Comparison of ENCODE assay signal across 9 cellular contexts in genomic region chr15:77633134-77633912, GRCh38. TPM values are rescaled to one million over a fixed set of nuclear protein-coding genes. Genes with fewer than 3 reads are reported as not detected.
A peak's percentile ranks its signal among the peaks of the same experiment; 100 is the strongest.
DNase-seq lines count a peak whose midpoint lies in the region; ATAC-seq and TF ChIP-seq lines count a peak whose summit lies in the region.
"Had no signal": no experiment of that assay in that cellular context is flagged by ENCODE, and none has a peak within 500 bp of the region (broad histone marks: within the 10 kb centered on the region; RNA-seq: fewer than 3 reads in every experiment).

No MANE protein-coding gene starts in this region.

- H3F3A ChIP-seq in SU-DHL-6 (ENCODE audit: insufficient read depth) = no peaks in the 10 kb centered on the region

- no peaks in the 10 kb centered on the region for H3K36me3 ChIP-seq in MG63
- no peaks in the 10 kb centered on the region for H3K36me3 ChIP-seq in SU-DHL-6 (ENCODE audit: low read length)
- H3K36me3 ChIP-seq in urinary bladder (ENCODE audit: insufficient read depth) = no peaks in the 10 kb centered on the region

- H3K4me3 Mint-ChIP-seq in Calu3 (ENCODE audit: low read depth, unreplicated experiment) = peak overlapping the region; percentile 58
- H3K4me3 Mint-ChIP-seq in progenitor cell of endocrine pancreas (ENCODE audit: low read depth) = peak overlapping the region; percentile 75

- H3K36me3 Mint-ChIP-seq in Calu3 (ENCODE audit: insufficient read depth, unreplicated experiment) = peaks cover 4% of the 10 kb centered on the region
- no peaks in the 10 kb centered on the region for H3K36me3 Mint-ChIP-seq in progenitor cell of endocrine pancreas (ENCODE audit: insufficient read depth)

- H3K9me3 Mint-ChIP-seq in Calu3 (ENCODE audit: low read depth, unreplicated experiment) (no peaks in the 10 kb centered on the region), progenitor cell of endocrine pancreas (ENCODE audit: low read depth) (no peaks in the 10 kb centered on the region)

- H3K9me3 ChIP-seq in MG63 (no peaks in the 10 kb centered on the region), SU-DHL-6 (ENCODE audit: insufficient read depth, low read length) (no peaks in the 10 kb centered on the region)

- no peaks in the 10 kb centered on the region for H3K4me1 ChIP-seq in urinary bladder (ENCODE audit: insufficient read depth)

- peak; percentile 99 for TF ChIP-seq CTCF in Calu3 (IDR thresholded peaks at IDR 0.05; ENCODE audit: unreplicated experiment)
- TF ChIP-seq CTCF in SU-DHL-6 (IDR thresholded peaks at IDR 0.05; ENCODE audit: insufficient read depth, low read length, poor library complexity, severe bottlenecking) = peak; percentile 89
- peak; percentile 100 for TF ChIP-seq CTCF in progenitor cell of endocrine pancreas (IDR thresholded peaks at IDR 0.05; ENCODE audit: unreplicated experiment)

- H3K27ac Mint-ChIP-seq in Calu3 (ENCODE audit: unreplicated experiment) (no peak overlapping the region), progenitor cell of endocrine pancreas (peak overlapping the region; percentile 37)

- BruUV-seq in Calu3 (replicated peaks; lab: Mats Ljungman, UMichigan) = no TSS peak

- no peak overlapping the region for H3K4me2 ChIP-seq in SU-DHL-6 (ENCODE audit: low read depth, low read length, poor library complexity, severe bottlenecking)

- peak; percentile 55 for ATAC-seq in GM21526 (IDR thresholded peaks at IDR 0.05; ENCODE audit: low FRiP score, unreplicated experiment)
- ATAC-seq in left ventricle myocardium superior = peak; percentile 96

- H3K27me3 Mint-ChIP-seq in Calu3 (ENCODE audit: unreplicated experiment) = peaks cover 85% of the 10 kb centered on the region
- H3K27me3 Mint-ChIP-seq in progenitor cell of endocrine pancreas = peaks cover 20% of the 10 kb centered on the region

- H3K4me1 Mint-ChIP-seq in Calu3 (ENCODE audit: low read depth, unreplicated experiment) (no peaks in the 10 kb centered on the region), progenitor cell of endocrine pancreas (ENCODE audit: low read depth) (peaks cover 19% of the 10 kb centered on the region)

- DNase-seq in Calu3 (peak; percentile 98), MG63 (peak; percentile 91), amygdala (lab: John Stamatoyannopoulos, UW) (peak in 55 of 56 donors; percentile 39 to 96 (median 78)), left ventricle myocardium superior (peak; percentile 95), progenitor cell of endocrine pancreas (ENCODE audit: low spot score, unreplicated experiment) (peak; percentile 96)

- under 1% methylated on average over 55 of the region's 55 CpGs for WGBS in urinary bladder

- H2AFZ ChIP-seq in SU-DHL-6 (ENCODE audit: low read depth, low read length, severe bottlenecking) = no peak overlapping the region

- H3K9me2 ChIP-seq in SU-DHL-6 (replicated peaks; ENCODE audit: insufficient read depth, low read length) = no peaks in the 10 kb centered on the region

- H3K79me2 ChIP-seq in SU-DHL-6 (ENCODE audit: insufficient read depth, low read length) = no peaks in the 10 kb centered on the region

- CTCF ChIA-PET in Calu3 (lab: Charles Lee) = interaction anchor here (0.7 to 3.0 kb wide), 24 partner anchors 10 to 660 kb away, joined by 3 to 29 read pairs (median 4); no protein-coding TSS in a partner anchor

- intact Hi-C loops in Calu3 (cut with micrococcal nuclease; ENCODE audit: unreplicated experiment) (loop anchor here (10.0 kb wide), 1 partner anchor 529 kb away; no protein-coding TSS in a partner anchor), left ventricle myocardium superior (cut with micrococcal nuclease) (no loop called here)

- peaks cover 5% of the 10 kb centered on the region; the same call in 1 of the 2 replicates for H3K27me3 ChIP-seq in MG63
- H3K27me3 ChIP-seq in SU-DHL-6 (ENCODE audit: low read length) = no peaks in the 10 kb centered on the region

- H3K4me3 ChIP-seq in MG63 (peak overlapping the region; percentile 49), SU-DHL-6 (ENCODE audit: insufficient read depth, low read length, poor library complexity, severe bottlenecking) (no peak overlapping the region), urinary bladder (ENCODE audit: low read depth, low read length) (peak overlapping the region; percentile 46)

- no peaks in the 10 kb centered on the region for H4K20me1 ChIP-seq in SU-DHL-6 (ENCODE audit: low read depth, low read length)

- H3K27ac ChIP-seq in SU-DHL-6 (ENCODE audit: low read depth, low read length) (no peak overlapping the region), urinary bladder (ENCODE audit: low read depth) (no peak overlapping the region)

- no peak overlapping the region for H3K9ac ChIP-seq in SU-DHL-6 (ENCODE audit: low read length)

RNA-seq across cellular contexts. Expression of gene LINGO1, which starts 0.6 kb away (rescaled TPM):
- total RNA-seq in Calu3 (2022) (0.27 TPM in 1 of 2 replicates, not detected in the other), left ventricle myocardium superior (1.7 TPM), progenitor cell of endocrine pancreas (35.1 and 41.3 TPM in 2 replicates), urinary bladder (1.8 TPM)
- total RNA-seq in MG63 (2014; rRNA removed; shearing (Covaris generic); ENCODE audit: low replicate concordance) = 0.44 TPM in 1 of 2 replicates, not detected in the other
- 3.7 TPM for polyA plus RNA-seq in urinary bladder
- total RNA-seq: mononuclear cell had no signal

Comparison
In these comparisons a context has a peak if more than half of its experiments do, and no peak if none do; other contexts are left out.
1. RNA of gene LINGO1, which starts 0.6 kb away (total RNA-seq): 35.1 to 41.3 TPM in progenitor cell of endocrine pancreas; 1.8 TPM in urinary bladder (single experiment), 1.7 TPM in left ventricle myocardium superior (single experiment), 0.27 TPM in Calu3 and 0.44 TPM in MG63; every median in the first group is over 10 times any median in the second.
2. Peak in every context shown above with its lines, with median percentiles within 50 percentile points of each other: DNase-seq and CTCF ChIP-seq.